ENCODE assay signal across 10 cellular contexts in genomic region chr15:41917767-41918430, GRCh38. TPM values are rescaled to one million over a fixed set of nuclear protein-coding genes. Genes with fewer than 3 reads are reported as not detected.
DNase-seq lines count a peak whose midpoint lies in the region; ATAC-seq and TF ChIP-seq lines count a peak whose summit lies in the region.
"Had no signal": no experiment of that assay in that cellular context is flagged by ENCODE, and none has a peak within 500 bp of the region (broad histone marks: within the 10 kb centered on the region; RNA-seq: fewer than 3 reads in every experiment).

No MANE protein-coding gene starts in this region.

- POLR2A ChIA-PET in MCF 10A (lab: Yijun Ruan, JAX) = interaction anchor here (0.6 to 1.1 kb wide), 2 partner anchors 11 to 55 kb away, joined by 3 read pairs; partner anchors contain the start of gene EHD4
- POLR2A ChIA-PET in naive thymus-derived CD4-positive, alpha-beta T cell (lab: Charles Lee) = no interaction called here

- H3K27me3 ChIP-seq in kidney epithelial cell (ENCODE audit: control insufficient read depth, insufficient read depth, low read length) = no peaks in the 10 kb centered on the region
- H3K27me3 ChIP-seq in naive thymus-derived CD4-positive, alpha-beta T cell (ENCODE audit: control insufficient read depth in 2 of 2, insufficient read depth in 2 of 2, low read length in 2 of 2) = no peaks in the 10 kb centered on the region

- peak overlapping the region; percentile 72 for H3K27ac Mint-ChIP-seq in MCF 10A (ENCODE audit: low read depth, unreplicated experiment)
- peak overlapping the region in 3 of 9 donors; percentile 39 to 57 (median 49) for H3K27ac Mint-ChIP-seq in naive thymus-derived CD4-positive, alpha-beta T cell
- H3K27ac Mint-ChIP-seq: CD8-positive, alpha-beta T cell had no signal

- no peaks in the 10 kb centered on the region for H3K4me1 ChIP-seq in naive thymus-derived CD4-positive, alpha-beta T cell (ENCODE audit: control insufficient read depth in 2 of 2, insufficient read depth in 2 of 2, low read length in 2 of 2)

- DNase-seq in ACHN (peak; percentile 41), KBM-7 (peak; percentile 24), MCF 10A (ENCODE audit: unreplicated experiment) (peak; percentile 56), kidney epithelial cell (ENCODE audit: low read depth) (peak; percentile 42), globus pallidus (ENCODE audit: low spot score) (no peak)
- DNase-seq in naive thymus-derived CD4-positive, alpha-beta T cell = no peak
- no peak for DNase-seq in stimulated activated naive CD8-positive, alpha-beta T cell treated with anti-CD3 and anti-CD28 coated beads, Interleukin-15, Interleukin-2, amounts not matched to agents 100 U/mL and 50 U/mL, for 24 hours
- DNase-seq: CD8-positive, alpha-beta T cell; stimulated activated naive CD4-positive, alpha-beta T cell treated with Interleukin-2 at 50 U/mL for 16 hours had no signal

- H3K4me3 ChIP-seq in kidney epithelial cell (ENCODE audit: low read depth, low read length) = no peak overlapping the region
- no peak overlapping the region for H3K4me3 ChIP-seq in naive thymus-derived CD4-positive, alpha-beta T cell (ENCODE audit: low read length)

- ATAC-seq in naive thymus-derived CD4-positive, alpha-beta T cell = no peak
- no peak for ATAC-seq in HG03521 (IDR thresholded peaks at IDR 0.05; ENCODE audit: unreplicated experiment)
- no peak for ATAC-seq in stimulated activated naive CD8-positive, alpha-beta T cell treated with anti-CD3 and anti-CD28 coated beads, Interleukin-15, Interleukin-2, amounts not matched to agents 100 U/mL and 50 U/mL, for 24 hours
- ATAC-seq: CD8-positive, alpha-beta T cell had no signal

- H3K27ac ChIP-seq in naive thymus-derived CD4-positive, alpha-beta T cell (ENCODE audit: low read depth, low read length) = no peak overlapping the region

- H3K4me3 Mint-ChIP-seq in MCF 10A (ENCODE audit: unreplicated experiment) = no peak overlapping the region
- H3K4me3 Mint-ChIP-seq in naive thymus-derived CD4-positive, alpha-beta T cell = no peak overlapping the region
- H3K4me3 Mint-ChIP-seq: CD8-positive, alpha-beta T cell had no signal

- H3K9me3 ChIP-seq in naive thymus-derived CD4-positive, alpha-beta T cell (ENCODE audit: control insufficient read depth in 2 of 3, low read length in 3 of 3) = no peaks in the 10 kb centered on the region

- H3K27me3 Mint-ChIP-seq in MCF 10A (ENCODE audit: insufficient read depth, unreplicated experiment) = no peaks in the 10 kb centered on the region
- H3K27me3 Mint-ChIP-seq in naive thymus-derived CD4-positive, alpha-beta T cell = no peaks in the 10 kb centered on the region

- in situ Hi-C loops in ACHN (cut with HindIII; ENCODE audit: low pct_ligation_motif_present, low pct_unique_long_range_greater_than_20kb, low sequenced_read_pairs) = no loop called here
- in situ Hi-C loops in KBM-7 (cut with MboI; ENCODE audit: low pct_unique_long_range_greater_than_20kb, low sequenced_read_pairs) = no loop called here

- no peaks in the 10 kb centered on the region for H3K9me3 Mint-ChIP-seq in MCF 10A (ENCODE audit: unreplicated experiment)
- no peaks in the 10 kb centered on the region for H3K9me3 Mint-ChIP-seq in naive thymus-derived CD4-positive, alpha-beta T cell
- H3K9me3 Mint-ChIP-seq: CD8-positive, alpha-beta T cell had no signal

- BruUV-seq in MCF 10A (replicated peaks; lab: Mats Ljungman, UMichigan) = no TSS peak

- intact Hi-C loops in MCF 10A (cut with micrococcal nuclease) = no loop called here
- intact Hi-C loops in naive thymus-derived CD4-positive, alpha-beta T cell (cut with micrococcal nuclease) = no loop called here

- TF ChIP-seq CTCF in MCF 10A (IDR thresholded peaks at IDR 0.05; ENCODE audit: unreplicated experiment) = no peak
- no peak for TF ChIP-seq CTCF in kidney epithelial cell (IDR thresholded peaks at IDR 0.05; ENCODE audit: insufficient read depth, low read length, poor library complexity, severe bottlenecking)

- H3K36me3 Mint-ChIP-seq in MCF 10A (ENCODE audit: insufficient read depth, unreplicated experiment) = peaks cover 5% of the 10 kb centered on the region
- H3K36me3 Mint-ChIP-seq in naive thymus-derived CD4-positive, alpha-beta T cell = peaks cover 3 to 47% (median 14%) of the 10 kb centered on the region in 5 donors

- H3K36me3 ChIP-seq in kidney epithelial cell (ENCODE audit: control insufficient read depth, insufficient read depth, low read length) = peaks cover 2% of the 10 kb centered on the region
- peaks cover 0 to 30% (median 0%) of the 10 kb centered on the region in 3 experiments for H3K36me3 ChIP-seq in naive thymus-derived CD4-positive, alpha-beta T cell (ENCODE audit: control insufficient read depth in 2 of 3, insufficient read depth in 3 of 3, low read length in 3 of 3)

- CTCF ChIA-PET in MCF 10A (lab: Yijun Ruan, JAX) = interaction anchor here (0.5 to 1.0 kb wide), 3 partner anchors 11 to 14 kb away, joined by 3 to 4 read pairs (median 3); no protein-coding TSS in a partner anchor
- CTCF ChIA-PET in naive thymus-derived CD4-positive, alpha-beta T cell (lab: Charles Lee) = interaction anchor here (1.1 kb wide), 1 partner anchor 13 kb away, joined by 4 read pairs; no protein-coding TSS in a partner anchor

- peaks cover 15% of the 10 kb centered on the region for H3K4me1 Mint-ChIP-seq in MCF 10A (ENCODE audit: insufficient read depth, unreplicated experiment)
- peaks cover 0 to 43% (median 7%) of the 10 kb centered on the region in 7 donors for H3K4me1 Mint-ChIP-seq in naive thymus-derived CD4-positive, alpha-beta T cell

RNA-seq across cellular contexts. Expression of gene SPTBN5, which starts 24.0 kb away (rescaled TPM):
- total RNA-seq in MCF 10A (2022) = 1.1 TPM in 2 replicates
- total RNA-seq in kidney epithelial cell = 0.14 and 0.17 TPM in 2 replicates
- total RNA-seq in naive thymus-derived CD4-positive, alpha-beta T cell = 1 to 10 TPM; 1.4 to 2.7 (median 1.9) TPM
- under 1 TPM in 1 of 2 donors, not detected in 1; 0.12 TPM for polyA plus RNA-seq in naive thymus-derived CD4-positive, alpha-beta T cell

RNA-seq across cellular contexts. Expression of gene EHD4, which starts 54.5 kb away (rescaled TPM):
- total RNA-seq in MCF 10A (2022) (24.2 and 27.1 TPM in 2 replicates), kidney epithelial cell (30.1 and 33.7 TPM in 2 replicates)
- 10 to 100 TPM; 10.4 to 48.3 (median 23.7) TPM for total RNA-seq in naive thymus-derived CD4-positive, alpha-beta T cell
- 1 to 10 TPM; 5.6 to 8.9 TPM for polyA plus RNA-seq in naive thymus-derived CD4-positive, alpha-beta T cell

Comparison
In these comparisons a context has a peak if more than half of its experiments do, and no peak if none do; other contexts are left out.
1. DNase-seq: peak in ACHN (single experiment), KBM-7 (single experiment), MCF 10A (single experiment) and kidney epithelial cell (single experiment); none in naive thymus-derived CD4-positive, alpha-beta T cell (0 of 9), globus pallidus (single experiment) and stimulated activated naive CD8-positive, alpha-beta T cell treated with anti-CD3 and anti-CD28 coated beads, Interleukin-15, Interleukin-2, amounts not matched to agents 100 U/mL and 50 U/mL, for 24 hours (single experiment).